ENCODE assay signal across 10 cellular contexts in genomic region chr1:227733751-227734545, GRCh38. TPM values are rescaled to one million over a fixed set of nuclear protein-coding genes. Genes with fewer than 3 reads are reported as not detected.
A peak's percentile ranks its signal among the peaks of the same experiment; 100 is the strongest.
DNase-seq lines count a peak whose midpoint lies in the region; ATAC-seq, FAIRE-seq and TF ChIP-seq lines count a peak whose summit lies in the region.
"Had no signal": no experiment of that assay in that cellular context is flagged by ENCODE, and none has a peak within 500 bp of the region (broad histone marks: within the 10 kb centered on the region; RNA-seq: fewer than 3 reads in every experiment).

No MANE protein-coding gene starts in this region.

- no peaks in the 10 kb centered on the region for H3K9me3 Mint-ChIP-seq in activated naive CD4-positive, alpha-beta T cell treated with anti-CD3 and anti-CD28 coated beads, Interleukin-2, amount 50 U/mL, for 24 hours

- WGBS in urinary bladder: 66% methylated on average over 24 of the region's 24 CpGs

- H3K4me1 Mint-ChIP-seq in activated naive CD4-positive, alpha-beta T cell treated with anti-CD3 and anti-CD28 coated beads, Interleukin-2, amount 50 U/mL, for 24 hours: peaks cover 44% of the 10 kb centered on the region

- H3K27ac ChIP-seq in brain microvascular endothelial cell (no peak overlapping the region), lower lobe of right lung (peak overlapping the region; percentile 89), urinary bladder (ENCODE audit: low read depth) (no peak overlapping the region)

- peaks cover 2% of the 10 kb centered on the region for H3K36me3 Mint-ChIP-seq in activated naive CD4-positive, alpha-beta T cell treated with anti-CD3 and anti-CD28 coated beads, Interleukin-2, amount 50 U/mL, for 24 hours

- peak overlapping the region; percentile 84 for H3K27ac Mint-ChIP-seq in activated naive CD4-positive, alpha-beta T cell treated with anti-CD3 and anti-CD28 coated beads, Interleukin-2, amount 50 U/mL, for 24 hours

- intact Hi-C loops in lower lobe of right lung (cut with DNase I): no loop called here

- in situ Hi-C loops in brain microvascular endothelial cell (cut with HindIII; ENCODE audit: low pct_ligation_motif_present, low sequenced_read_pairs): no loop called here

- H3K4me1 ChIP-seq in lower lobe of right lung (peaks cover 31% of the 10 kb centered on the region), urinary bladder (ENCODE audit: insufficient read depth) (peaks cover 2% of the 10 kb centered on the region)

- DNase-seq in activated naive CD4-positive, alpha-beta T cell treated with anti-CD3 and anti-CD28 coated beads, Interleukin-2, amount 50 U/mL, for 16 hours: no peak
- DNase-seq in brain microvascular endothelial cell: no peak
- DNase-seq in lower lobe of right lung: peak; percentile 37
- DNase-seq in EL: no peak
- no peak for DNase-seq in GM19239 (ENCODE audit: insufficient read length, low spot score)
- no peak for DNase-seq in NCI-H2029 treated with DMSO at 0.1 percent for 48 hours (lab: John Stamatoyannopoulos, UW)
- DNase-seq: NCI-H1105 had no signal

- TF ChIP-seq CTCF in brain microvascular endothelial cell (IDR thresholded peaks at IDR 0.05; ENCODE audit: low read depth, low read length, missing control alignments): no peak
- no peak for TF ChIP-seq CTCF in lower lobe of right lung (IDR thresholded peaks at IDR 0.05)

- peaks cover 25% of the 10 kb centered on the region for H3K36me3 ChIP-seq in brain microvascular endothelial cell (replicated peaks)
- peaks cover 26% of the 10 kb centered on the region for H3K36me3 ChIP-seq in lower lobe of right lung
- no peaks in the 10 kb centered on the region for H3K36me3 ChIP-seq in urinary bladder (ENCODE audit: insufficient read depth)

- H3K27me3 Mint-ChIP-seq in activated naive CD4-positive, alpha-beta T cell treated with anti-CD3 and anti-CD28 coated beads, Interleukin-2, amount 50 U/mL, for 24 hours: no peaks in the 10 kb centered on the region

- peak overlapping the region; percentile 73 for H3K4me3 ChIP-seq in brain microvascular endothelial cell (ENCODE audit: low read depth, low read length)
- peak overlapping the region; percentile 91 for H3K4me3 ChIP-seq in lower lobe of right lung
- H3K4me3 ChIP-seq in urinary bladder (ENCODE audit: low read depth, low read length): peak overlapping the region; percentile 88

- H3K27me3 ChIP-seq in brain microvascular endothelial cell (replicated peaks) (no peaks in the 10 kb centered on the region), lower lobe of right lung (ENCODE audit: low read depth) (no peaks in the 10 kb centered on the region)

- no peak for ATAC-seq in lower lobe of right lung

- FAIRE-seq in GM19239 (lab: Jason Lieb, UNC): no peak
- FAIRE-seq: G401.6 had no signal

- H3K4me3 Mint-ChIP-seq in activated naive CD4-positive, alpha-beta T cell treated with anti-CD3 and anti-CD28 coated beads, Interleukin-2, amount 50 U/mL, for 24 hours: peak overlapping the region; percentile 93

- H3K9me3 ChIP-seq in lower lobe of right lung: no peaks in the 10 kb centered on the region

RNA-seq across cellular contexts. Expression of gene JMJD4, which starts 1.2 kb away (rescaled TPM):
- 14.9 TPM for total RNA-seq in lower lobe of right lung
- 18.5 TPM for total RNA-seq in urinary bladder
- polyA plus RNA-seq in urinary bladder: 17.4 TPM

RNA-seq across cellular contexts. Expression of gene SNAP47, which starts 1.3 kb away (rescaled TPM):
- total RNA-seq in lower lobe of right lung (23.1 TPM), urinary bladder (37.0 TPM)
- 33.8 TPM for polyA plus RNA-seq in urinary bladder
